ENCODE assay signal across 23 cellular contexts in genomic region chr9:95406114-95406513, GRCh38.
DNase-seq lines count a peak whose midpoint lies in the region; ATAC-seq, FAIRE-seq and TF ChIP-seq lines count a peak whose summit lies in the region.
"Had no signal": no experiment of that assay in that cellular context is flagged by ENCODE, and none has a peak within 500 bp of the region (broad histone marks: within the 10 kb centered on the region; RNA-seq: fewer than 3 reads in every experiment).

No MANE protein-coding gene starts in this region.

- H3K9ac ChIP-seq in adipocyte (ENCODE audit: low read length): no peak overlapping the region

- H3K9me3 ChIP-seq in A673 (ENCODE audit: low read depth, low read length, poor library complexity, severe bottlenecking) (no peaks in the 10 kb centered on the region), adipocyte (ENCODE audit: control insufficient read depth, low read length) (peaks cover 12% of the 10 kb centered on the region)
- H3K9me3 ChIP-seq: Peyer's patch had no signal

- FAIRE-seq in H54 (lab: Jason Lieb, UNC): peak; percentile 27
- no peak for FAIRE-seq in D721Med (lab: Jason Lieb, UNC)
- FAIRE-seq: endothelial cell of umbilical vein, GM12878 had no signal

- TF ChIP-seq POLR2A in H54 (IDR thresholded peaks at IDR 0.05; ENCODE audit: low read depth, low read length): no peak

- H3K36me3 ChIP-seq in A673 (ENCODE audit: insufficient read depth, low read length, poor library complexity, severe bottlenecking): no peaks in the 10 kb centered on the region
- no peaks in the 10 kb centered on the region for H3K36me3 ChIP-seq in adipocyte (ENCODE audit: control insufficient read depth, insufficient read depth, low read length, severe bottlenecking)
- H3K36me3 ChIP-seq: MG63, Peyer's patch had no signal

- DNase-seq in A673 (ENCODE audit: low spot score) (peak; percentile 46), H54 (ENCODE audit: insufficient read length, low spot score) (no peak), adipocyte (ENCODE audit: low read depth) (peak; percentile 96), foreskin fibroblast (peak; percentile 54 to 73), D721Med (ENCODE audit: insufficient read length, low spot score) (no peak), occipital lobe (lab: John Stamatoyannopoulos, UW) (no peak), natural killer cell (no peak)
- no peak for DNase-seq in stimulated activated CD4-positive, alpha-beta T cell treated with anti-CD3 and anti-CD28 coated beads, Interleukin-2, amount 100 ng/mL, for 24 hours
- DNase-seq: ACHN; activated CD4-positive, alpha-beta T cell treated with anti-CD3 and anti-CD28 coated beads, Interleukin-2, amount 10 ng/mL, durations not matched to agents 7 days and 5 days; activated naive CD4-positive, alpha-beta T cell treated with anti-CD3 and anti-CD28 coated beads for 36 hours; COR-L47; MG63; naive thymus-derived CD8-positive, alpha-beta T cell; NCI-H2081; NCI-H524 treated with DMSO at 0.1 percent for 48 hours; psoas muscle; stimulated activated naive CD8-positive, alpha-beta T cell treated with anti-CD3 and anti-CD28 coated beads, Interleukin-15, Interleukin-2, amounts not matched to agents 100 U/mL and 50 U/mL, for 24 hours had no signal

- peaks cover 23 to 42% of the 10 kb centered on the region in 2 donors for H3K27me3 Mint-ChIP-seq in natural killer cell (ENCODE audit: low read depth in 2 of 2)

- BruUV-seq in A673 (replicated peaks; lab: Mats Ljungman, UMichigan): no TSS peak

- H3K4me1 Mint-ChIP-seq in natural killer cell: no peaks in the 10 kb centered on the region
- H3K4me1 Mint-ChIP-seq: activated CD4-positive, alpha-beta T cell treated with anti-CD3 and anti-CD28 coated beads, Interleukin-2, amount 10 ng/mL, durations not matched to agents 7 days and 5 days; naive thymus-derived CD8-positive, alpha-beta T cell had no signal

- H3K27ac Mint-ChIP-seq in natural killer cell: no peak overlapping the region
- H3K27ac Mint-ChIP-seq: activated CD4-positive, alpha-beta T cell treated with anti-CD3 and anti-CD28 coated beads, Interleukin-2, amount 10 ng/mL, durations not matched to agents 7 days and 5 days; activated naive CD4-positive, alpha-beta T cell treated with anti-CD3 and anti-CD28 coated beads for 36 hours; naive thymus-derived CD8-positive, alpha-beta T cell had no signal

- H3K27me3 ChIP-seq in A673 (replicated peaks; ENCODE audit: insufficient read depth, low read depth, low read length, poor library complexity): no peaks in the 10 kb centered on the region
- H3K27me3 ChIP-seq in adipocyte (replicated peaks; ENCODE audit: control insufficient read depth, insufficient read depth, low read length): no peaks in the 10 kb centered on the region
- H3K27me3 ChIP-seq: MG63, Peyer's patch had no signal

- POLR2A ChIA-PET in A673 (lab: Charles Lee; ENCODE audit: low non-redundant PET): no interaction called here

- no peaks in the 10 kb centered on the region for H3K36me3 Mint-ChIP-seq in natural killer cell

- no peak overlapping the region for H3K27ac ChIP-seq in A673 (ENCODE audit: low read depth, low read length, poor library complexity, severe bottlenecking)
- H3K27ac ChIP-seq: coronary artery, Peyer's patch, psoas muscle had no signal

- H3K4me1 ChIP-seq in A673 (ENCODE audit: insufficient read depth, low read length, poor library complexity, severe bottlenecking) (peaks cover 29% of the 10 kb centered on the region), adipocyte (ENCODE audit: control insufficient read depth, insufficient read depth, low read length) (peaks cover 32% of the 10 kb centered on the region)
- H3K4me1 ChIP-seq: Peyer's patch, psoas muscle had no signal

- no peak for ATAC-seq in natural killer cell
- ATAC-seq: GM12878; naive thymus-derived CD8-positive, alpha-beta T cell; psoas muscle; stimulated activated naive CD8-positive, alpha-beta T cell treated with anti-CD3 and anti-CD28 coated beads, Interleukin-15, Interleukin-2, amounts not matched to agents 100 U/mL and 50 U/mL, for 24 hours had no signal

- H3K9me3 Mint-ChIP-seq in natural killer cell: no peaks in the 10 kb centered on the region

- intact Hi-C loops in A673 (cut with micrococcal nuclease; ENCODE audit: unreplicated experiment): no loop called here
- intact Hi-C loops in natural killer cell (cut with micrococcal nuclease): no loop called here

- TF ChIP-seq CTCF in A673 (conservative IDR thresholded peaks at IDR 0.05; ENCODE audit: low read depth, low read length) (no peak), foreskin fibroblast (IDR thresholded peaks at IDR 0.05; ENCODE audit: low read depth, low read length) (no peak), D721Med (IDR thresholded peaks at IDR 0.05; ENCODE audit: insufficient read depth, missing control alignments) (no peak), natural killer cell (IDR thresholded peaks at IDR 0.05) (no peak)

- CTCF ChIA-PET in A673 (lab: Charles Lee): no interaction called here

- no peak overlapping the region for H3K4me3 Mint-ChIP-seq in natural killer cell
- H3K4me3 Mint-ChIP-seq: activated CD4-positive, alpha-beta T cell treated with anti-CD3 and anti-CD28 coated beads, Interleukin-2, amount 10 ng/mL, durations not matched to agents 7 days and 5 days; activated naive CD4-positive, alpha-beta T cell treated with anti-CD3 and anti-CD28 coated beads for 36 hours; naive thymus-derived CD8-positive, alpha-beta T cell had no signal

- H3K4me3 ChIP-seq in A673 (ENCODE audit: low read depth, low read length, poor library complexity, severe bottlenecking): no peak overlapping the region
- H3K4me3 ChIP-seq in adipocyte (ENCODE audit: low read length): peak overlapping the region; percentile 27
- H3K4me3 ChIP-seq in foreskin fibroblast (ENCODE audit: low read depth in 1 of 2, low read length in 2 of 2): no peak overlapping the region
- H3K4me3 ChIP-seq: coronary artery, GM12878, lung, MG63, Peyer's patch, psoas muscle had no signal

Comparison
In these comparisons a context has a peak if more than half of its experiments do, and no peak if none do; other contexts are left out.
1. DNase-seq: peak in A673 (single experiment), adipocyte (single experiment) and foreskin fibroblast (2 of 2); none in H54 (single experiment), stimulated activated CD4-positive, alpha-beta T cell treated with anti-CD3 and anti-CD28 coated beads, Interleukin-2, amount 100 ng/mL, for 24 hours (0 of 2), D721Med (single experiment), occipital lobe (single experiment) and natural killer cell (single experiment).